Comparison of ENCODE assay signal across 24 cellular contexts in genomic region chr6:99032396-99032795, GRCh38.
DNase-seq lines count a peak whose midpoint lies in the region; ATAC-seq and TF ChIP-seq lines count a peak whose summit lies in the region.
"Had no signal": no experiment of that assay in that cellular context is flagged by ENCODE, and none has a peak within 500 bp of the region (broad histone marks: within the 10 kb centered on the region; RNA-seq: fewer than 3 reads in every experiment).

No MANE protein-coding gene starts in this region.

- TF ChIP-seq CTCF in left ventricle myocardium inferior (IDR thresholded peaks at IDR 0.05; ENCODE audit: borderline replicate concordance): no peak
- TF ChIP-seq CTCF in breast epithelium (IDR thresholded peaks at IDR 0.05): no peak

- peak; percentile 51 for DNase-seq in NCI-H1092 treated with DMSO at 0.1 percent for 48 hours (lab: John Stamatoyannopoulos, UW)
- no peak for DNase-seq in NCI-H1092 (lab: John Stamatoyannopoulos, UW)
- no peak for DNase-seq in left ventricle myocardium inferior
- no peak for DNase-seq in left cardiac atrium
- peak; percentile 15 for DNase-seq in myocyte (ENCODE audit: low read depth)
- no peak for DNase-seq in mesenteric fat pad (ENCODE audit: low spot score)
- DNase-seq in ecto neural progenitor cell (ENCODE audit: low spot score): no peak
- DNase-seq in breast epithelium (ENCODE audit: low spot score in 2 of 2): no peak
- DNase-seq: AML-193; C1 segment of cervical spinal cord; CD4-positive, alpha-beta memory T cell; COR-L47; DMS79; EL; GDM1; HCEC 1CT; KBM-7; MV-4-11; NCI-H2081; NCI-H524; NCI-H748 treated with DMSO at 0.1 percent for 48 hours; SHP77 had no signal

- ATAC-seq in left cardiac atrium: no peak
- ATAC-seq: GM12878 had no signal

- H3K36me3 ChIP-seq in left ventricle myocardium inferior: no peaks in the 10 kb centered on the region
- H3K36me3 ChIP-seq in breast epithelium: no peaks in the 10 kb centered on the region

- H3K4me3 ChIP-seq in left ventricle myocardium inferior: no peak overlapping the region
- H3K4me3 ChIP-seq in breast epithelium: no peak overlapping the region
- H3K4me3 ChIP-seq: GM12878, PC-9 had no signal

- H3K27ac ChIP-seq in left ventricle myocardium inferior (replicated peaks) (peak overlapping the region; percentile 51), breast epithelium (no peak overlapping the region)
- H3K27ac ChIP-seq: PC-9 had no signal

- H3K27me3 ChIP-seq in left ventricle myocardium inferior (ENCODE audit: low read depth): no peaks in the 10 kb centered on the region
- H3K27me3 ChIP-seq in breast epithelium: no peaks in the 10 kb centered on the region

- no peak for TF ChIP-seq POLR2A in breast epithelium (IDR thresholded peaks at IDR 0.05)

- intact Hi-C loops in left ventricle myocardium inferior (cut with micrococcal nuclease): no loop called here
- intact Hi-C loops in left cardiac atrium (cut with DNase I): no loop called here
- intact Hi-C loops in breast epithelium (cut with DNase I; ENCODE audit: low total_unique reads): no loop called here

- H3K4me1 ChIP-seq in left ventricle myocardium inferior: peaks cover 15% of the 10 kb centered on the region
- H3K4me1 ChIP-seq in breast epithelium: no peaks in the 10 kb centered on the region

- H3K9me3 ChIP-seq in left ventricle myocardium inferior (replicated peaks): no peaks in the 10 kb centered on the region
- H3K9me3 ChIP-seq in breast epithelium: no peaks in the 10 kb centered on the region

Comparison
In these comparisons a context has a peak if more than half of its experiments do, and no peak if none do; other contexts are left out.
1. DNase-seq: peak in NCI-H1092 treated with DMSO at 0.1 percent for 48 hours (single experiment) and myocyte (single experiment); none in NCI-H1092 (single experiment), left ventricle myocardium inferior (single experiment), left cardiac atrium (single experiment), mesenteric fat pad (single experiment), ecto neural progenitor cell (single experiment) and breast epithelium (0 of 2).